Comparison of ENCODE assay signal across 1 cellular context in the genomic region with DNA sequence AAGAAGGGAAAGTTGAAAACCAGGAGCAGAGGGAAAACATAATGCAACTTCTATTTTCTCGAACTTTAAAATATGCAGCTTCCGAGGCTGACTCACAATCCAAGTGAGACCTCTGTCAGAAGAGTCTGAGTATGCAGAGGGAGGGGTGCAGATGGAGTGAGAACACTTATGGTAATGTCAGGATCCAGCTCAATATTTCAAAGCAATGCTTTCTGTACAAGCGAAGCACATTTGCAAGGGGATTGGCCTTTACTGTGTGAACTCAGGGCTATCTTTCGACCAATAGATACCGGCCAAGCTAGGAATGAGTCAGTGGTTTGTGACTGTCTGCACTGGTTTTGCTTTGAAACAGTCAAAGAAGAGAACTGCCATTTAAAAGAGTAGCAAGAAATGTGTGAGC.
TF ChIP-seq lines count a peak whose summit lies in the region.

No MANE protein-coding gene starts in this region.

TF ChIP-seq in WTC11, 78 proteins besides CTCF, POLR2A, EP300 and RAD21 (continued from another document):
- TF ChIP-seq STAT6 (CRISPR knock-in tag; conservative IDR thresholded peaks at IDR 0.05; ENCODE audit: low read depth) = no peak
